ENCODE assay signal across 8 cellular contexts in the genomic region with DNA sequence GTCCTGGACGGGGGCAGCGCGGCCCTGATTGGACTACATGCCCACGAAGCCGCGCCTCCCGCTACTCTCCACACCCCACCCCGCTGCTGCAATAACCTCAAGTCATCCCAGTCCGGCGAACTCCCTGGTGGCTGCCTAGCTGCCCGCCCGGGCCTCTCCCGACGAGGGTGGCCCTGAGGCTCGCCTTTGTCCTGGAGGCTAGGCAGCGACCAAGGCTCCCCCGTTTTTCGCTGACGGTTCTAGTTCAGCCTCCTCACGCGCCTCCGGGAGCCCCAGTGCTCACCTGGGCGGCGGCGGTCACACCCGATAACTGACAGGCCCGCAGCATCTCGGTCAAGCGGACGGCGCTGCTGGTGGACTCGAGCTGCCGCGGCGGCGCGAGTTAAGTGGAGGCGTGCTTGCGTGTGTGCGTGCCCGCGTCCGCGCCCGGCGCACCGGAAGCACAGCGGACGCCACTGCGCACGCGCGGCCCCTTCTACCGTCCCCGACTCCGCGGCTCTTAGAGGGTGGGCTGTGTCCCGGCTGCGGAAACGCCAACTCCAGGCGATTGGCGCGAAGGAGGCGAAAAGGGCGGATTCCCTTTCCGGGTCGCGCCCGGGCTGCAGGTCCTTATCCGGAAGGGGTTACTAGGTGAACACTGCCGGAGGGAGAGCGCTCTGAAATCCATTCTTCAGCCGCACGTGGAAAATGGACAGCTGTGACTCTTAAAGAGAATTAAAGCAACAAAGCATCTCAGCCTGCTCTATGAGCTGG. TPM values are rescaled to one million over a fixed set of nuclear protein-coding genes. Genes with fewer than 3 reads are reported as not detected.
A peak's percentile ranks its signal among the peaks of the same experiment; 100 is the strongest.
DNase-seq lines count a peak whose midpoint lies in the region; ATAC-seq and TF ChIP-seq lines count a peak whose summit lies in the region.

A gene (minus strand): TSS at position 408 of the 753 bp plus-strand sequence. CDS start 80 bp downstream, at position 328.

- H3K9me3 ChIP-seq in AG04450 (ENCODE audit: control insufficient read depth, insufficient read depth, low read length) = peaks cover 3% of the 10 kb centered on the region; the same call in 1 of the 2 replicates

- peak; percentile 92 for DNase-seq in AG04450 (ENCODE audit: low read depth, low spot score)
- peak; percentile 98 for DNase-seq in NCI-H226
- peak; percentile 87 to 92 (median 89) for DNase-seq in activated CD4-positive, CD25-positive, alpha-beta regulatory T cell (lab: John Stamatoyannopoulos, UW)
- peak; percentile 87 for DNase-seq in central memory CD4-positive, alpha-beta T cell
- DNase-seq in iris pigment epithelial cell (ENCODE audit: low read depth) = peak; percentile 99
- DNase-seq in stimulated activated CD4-positive, alpha-beta T cell treated with anti-CD3 and anti-CD28 coated beads, Interleukin-12 subunit alpha, Interleukin-12 subunit beta, amount 100 ng/mL, for 4 hours = peak; percentile 97

- CTCF ChIA-PET in AG04450 (lab: Charles Lee) = no interaction called here

- no peak for TF ChIP-seq CTCF in AG04450 (IDR thresholded peaks at IDR 0.05; ENCODE audit: low read depth, low read length)

- POLR2A ChIA-PET in AG04450 (lab: Yijun Ruan, JAX) = interaction anchor here (1.0 to 3.3 kb wide), 3 partner anchors 9 to 247 kb away, joined by 4 to 15 read pairs (median 5); a partner anchor contains a TSS

- H3K27ac ChIP-seq in AG04450 (ENCODE audit: low read depth, low read length) = peak within 1 kb of the TSS; percentile 100

- H3K4me3 ChIP-seq in AG04450 (ENCODE audit: low read depth, low read length) = peak within 1 kb of the TSS; percentile 99

- no peaks in the 10 kb centered on the region for H3K27me3 ChIP-seq in AG04450 (ENCODE audit: control insufficient read depth, insufficient read depth, low read length)

- ATAC-seq in GM18909 (IDR thresholded peaks at IDR 0.05; ENCODE audit: poor library complexity, unreplicated experiment) = peak; percentile 87
- peak; percentile 89 for ATAC-seq in HG03175 (IDR thresholded peaks at IDR 0.05; ENCODE audit: unreplicated experiment)

RNA-seq across cellular contexts. Expression of the gene that starts here (rescaled TPM):
- polyA plus RNA-seq in AG04450 (2011; rRNA removed) = 68.7 and 69.2 TPM in 2 replicates
- 43.3 and 50.3 TPM in 2 replicates for polyA minus RNA-seq in AG04450 (2011; rRNA and poly(A)+ RNA removed)

Comparison
In these comparisons a context has a peak if more than half of its experiments do, and no peak if none do; other contexts are left out.
1. Peak in every context shown above with its lines: DNase-seq, ATAC-seq, H3K4me3 ChIP-seq and H3K27ac ChIP-seq.